ENCODE assay signal across 1 cellular context in the genomic region with DNA sequence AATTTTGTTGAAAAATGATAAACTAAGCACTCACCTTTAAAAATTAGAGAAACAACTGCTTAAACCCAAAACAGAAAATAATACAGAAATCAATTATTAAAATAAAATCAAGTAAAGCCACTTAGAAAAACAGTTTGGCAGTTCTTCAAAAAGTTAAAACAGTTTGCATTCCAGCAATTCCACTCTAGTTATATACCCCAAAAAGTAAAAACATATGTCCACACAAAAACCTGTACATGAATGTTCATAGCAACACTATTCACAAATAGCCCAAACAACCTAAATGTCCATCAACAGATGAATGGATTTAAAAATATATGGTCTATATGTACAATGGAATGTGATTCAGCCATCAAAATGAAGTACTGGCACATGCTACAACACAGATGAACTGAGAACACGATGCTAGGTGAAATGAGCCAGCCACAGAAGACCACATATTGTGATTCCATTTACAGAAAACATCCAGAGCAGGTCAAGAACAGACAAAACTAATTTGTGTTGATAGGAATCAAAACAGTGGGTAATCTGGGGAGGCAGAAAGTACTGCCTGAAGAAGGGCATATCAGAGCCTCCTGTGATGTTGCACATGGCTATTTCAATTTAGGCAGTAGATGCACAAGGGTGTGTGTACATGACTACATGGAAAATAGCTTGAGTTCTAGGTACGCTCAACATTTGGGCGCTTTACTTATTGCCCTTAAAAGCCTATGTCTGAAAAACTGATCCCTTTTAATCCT.
TF ChIP-seq lines count a peak whose summit lies in the region.

No MANE protein-coding gene starts in this region.

TF ChIP-seq in SK-N-SH, 30 proteins besides CTCF, POLR2A, EP300 and RAD21 (continued from another document):
- TF ChIP-seq MXI1 (IDR thresholded peaks at IDR 0.05; ENCODE audit: low read depth, low read length) (peak; percentile 90; the same call in 1 of the 2 replicates), FOXJ3 (CRISPR knock-in tag; IDR thresholded peaks at IDR 0.05) (peak; percentile 95), SMC3 (IDR thresholded peaks at IDR 0.05; ENCODE audit: low read depth, low read length) (peak; percentile 22; the same call in 1 of the 2 replicates), YY1 (IDR thresholded peaks at IDR 0.05; ENCODE audit: low read depth) (no peak), NFIC (IDR thresholded peaks at IDR 0.05; ENCODE audit: borderline replicate concordance) (peak; percentile 51; the same call in 1 of the 2 replicates), NRF1 (IDR thresholded peaks at IDR 0.05; ENCODE audit: low read depth, low read length) (no peak), EZH2phosphoT487 (IDR thresholded peaks at IDR 0.05; ENCODE audit: borderline replicate concordance, low read depth) (no peak), SIN3A (IDR thresholded peaks at IDR 0.05; ENCODE audit: borderline replicate concordance, low read depth, low read length) (peak; percentile 58; the same call in 1 of the 2 replicates), FOXM1 (IDR thresholded peaks at IDR 0.05; ENCODE audit: low read depth) (no peak), TAF1 (IDR thresholded peaks at IDR 0.05; ENCODE audit: borderline replicate concordance, low read depth, low read length) (no peak), GATA2 (CRISPR knock-in tag; IDR thresholded peaks at IDR 0.05) (peak; percentile 98), RCOR1 (IDR thresholded peaks at IDR 0.05; ENCODE audit: low read length) (peak; percentile 98), GABPA (IDR thresholded peaks at IDR 0.05; ENCODE audit: low read depth) (no peak), JUND (IDR thresholded peaks at IDR 0.05) (no peak; the same call in 1 of the 2 replicates), TEAD4 (IDR thresholded peaks at IDR 0.05; ENCODE audit: borderline replicate concordance, insufficient read depth) (peak; percentile 28; the same call in 1 of the 2 replicates), CHD2 (IDR thresholded peaks at IDR 0.05; ENCODE audit: low read length, partially characterized antibody) (peak; percentile 88), RXRA (IDR thresholded peaks at IDR 0.05; ENCODE audit: borderline replicate concordance, low read depth) (no peak), RFX5 (IDR thresholded peaks at IDR 0.05; ENCODE audit: low read length) (peak; percentile 51; the same call in 1 of the 2 replicates), FOSL2 (IDR thresholded peaks at IDR 0.05; ENCODE audit: borderline replicate concordance, low read depth) (0 out of 2 replicates have a peak, but pooled peaks have one; percentile 5), MEF2A (IDR thresholded peaks at IDR 0.05; ENCODE audit: borderline replicate concordance, low read depth) (peak; percentile 12; the same call in 1 of the 2 replicates), POLR2AphosphoS5 (IDR thresholded peaks at IDR 0.05; ENCODE audit: low read depth, low read length) (peak; percentile 60; the same call in 1 of the 2 replicates)
- TF ChIP-seq, protein P1, sequence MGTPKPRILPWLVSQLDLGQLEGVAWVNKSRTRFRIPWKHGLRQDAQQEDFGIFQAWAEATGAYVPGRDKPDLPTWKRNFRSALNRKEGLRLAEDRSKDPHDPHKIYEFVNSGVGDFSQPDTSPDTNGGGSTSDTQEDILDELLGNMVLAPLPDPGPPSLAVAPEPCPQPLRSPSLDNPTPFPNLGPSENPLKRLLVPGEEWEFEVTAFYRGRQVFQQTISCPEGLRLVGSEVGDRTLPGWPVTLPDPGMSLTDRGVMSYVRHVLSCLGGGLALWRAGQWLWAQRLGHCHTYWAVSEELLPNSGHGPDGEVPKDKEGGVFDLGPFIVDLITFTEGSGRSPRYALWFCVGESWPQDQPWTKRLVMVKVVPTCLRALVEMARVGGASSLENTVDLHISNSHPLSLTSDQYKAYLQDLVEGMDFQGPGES (IDR thresholded peaks at IDR 0.05; ENCODE audit: low read depth, low read length): no peak
- TF ChIP-seq, protein P2, sequence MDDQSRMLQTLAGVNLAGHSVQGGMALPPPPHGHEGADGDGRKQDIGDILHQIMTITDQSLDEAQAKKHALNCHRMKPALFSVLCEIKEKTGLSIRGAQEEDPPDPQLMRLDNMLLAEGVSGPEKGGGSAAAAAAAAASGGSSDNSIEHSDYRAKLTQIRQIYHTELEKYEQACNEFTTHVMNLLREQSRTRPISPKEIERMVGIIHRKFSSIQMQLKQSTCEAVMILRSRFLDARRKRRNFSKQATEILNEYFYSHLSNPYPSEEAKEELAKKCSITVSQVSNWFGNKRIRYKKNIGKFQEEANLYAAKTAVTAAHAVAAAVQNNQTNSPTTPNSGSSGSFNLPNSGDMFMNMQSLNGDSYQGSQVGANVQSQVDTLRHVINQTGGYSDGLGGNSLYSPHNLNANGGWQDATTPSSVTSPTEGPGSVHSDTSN (IDR thresholded peaks at IDR 0.05): peak; percentile 77; the same call in 1 of the 2 replicates
- TF ChIP-seq, protein P3, sequence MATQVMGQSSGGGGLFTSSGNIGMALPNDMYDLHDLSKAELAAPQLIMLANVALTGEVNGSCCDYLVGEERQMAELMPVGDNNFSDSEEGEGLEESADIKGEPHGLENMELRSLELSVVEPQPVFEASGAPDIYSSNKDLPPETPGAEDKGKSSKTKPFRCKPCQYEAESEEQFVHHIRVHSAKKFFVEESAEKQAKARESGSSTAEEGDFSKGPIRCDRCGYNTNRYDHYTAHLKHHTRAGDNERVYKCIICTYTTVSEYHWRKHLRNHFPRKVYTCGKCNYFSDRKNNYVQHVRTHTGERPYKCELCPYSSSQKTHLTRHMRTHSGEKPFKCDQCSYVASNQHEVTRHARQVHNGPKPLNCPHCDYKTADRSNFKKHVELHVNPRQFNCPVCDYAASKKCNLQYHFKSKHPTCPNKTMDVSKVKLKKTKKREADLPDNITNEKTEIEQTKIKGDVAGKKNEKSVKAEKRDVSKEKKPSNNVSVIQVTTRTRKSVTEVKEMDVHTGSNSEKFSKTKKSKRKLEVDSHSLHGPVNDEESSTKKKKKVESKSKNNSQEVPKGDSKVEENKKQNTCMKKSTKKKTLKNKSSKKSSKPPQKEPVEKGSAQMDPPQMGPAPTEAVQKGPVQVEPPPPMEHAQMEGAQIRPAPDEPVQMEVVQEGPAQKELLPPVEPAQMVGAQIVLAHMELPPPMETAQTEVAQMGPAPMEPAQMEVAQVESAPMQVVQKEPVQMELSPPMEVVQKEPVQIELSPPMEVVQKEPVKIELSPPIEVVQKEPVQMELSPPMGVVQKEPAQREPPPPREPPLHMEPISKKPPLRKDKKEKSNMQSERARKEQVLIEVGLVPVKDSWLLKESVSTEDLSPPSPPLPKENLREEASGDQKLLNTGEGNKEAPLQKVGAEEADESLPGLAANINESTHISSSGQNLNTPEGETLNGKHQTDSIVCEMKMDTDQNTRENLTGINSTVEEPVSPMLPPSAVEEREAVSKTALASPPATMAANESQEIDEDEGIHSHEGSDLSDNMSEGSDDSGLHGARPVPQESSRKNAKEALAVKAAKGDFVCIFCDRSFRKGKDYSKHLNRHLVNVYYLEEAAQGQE (IDR thresholded peaks at IDR 0.05; ENCODE audit: low read depth, low read length): no peak
